Comparison of ENCODE assay signal across 14 cellular contexts in the genomic region with DNA sequence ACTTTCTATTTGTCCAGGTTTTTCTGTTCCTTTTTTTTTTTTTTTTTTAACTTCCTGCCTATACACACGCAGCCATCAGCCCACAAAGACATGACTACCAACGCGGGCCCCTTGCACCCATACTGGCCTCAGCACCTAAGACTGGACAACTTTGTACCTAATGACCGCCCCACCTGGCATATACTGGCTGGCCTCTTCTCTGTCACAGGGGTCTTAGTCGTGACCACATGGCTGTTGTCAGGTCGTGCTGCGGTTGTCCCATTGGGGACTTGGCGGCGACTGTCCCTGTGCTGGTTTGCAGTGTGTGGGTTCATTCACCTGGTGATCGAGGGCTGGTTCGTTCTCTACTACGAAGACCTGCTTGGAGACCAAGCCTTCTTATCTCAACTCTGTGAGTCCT. TPM values are rescaled to one million over a fixed set of nuclear protein-coding genes. Genes with fewer than 3 reads are reported as not detected.
DNase-seq lines count a peak whose midpoint lies in the region; ATAC-seq and TF ChIP-seq lines count a peak whose summit lies in the region.
"Had no signal": no experiment of that assay in that cellular context is flagged by ENCODE, and none has a peak within 500 bp of the region (broad histone marks: within the 10 kb centered on the region; RNA-seq: fewer than 3 reads in every experiment).

No MANE protein-coding gene starts in this region.

- TF ChIP-seq POLR2A in GM18505 (IDR thresholded peaks at IDR 0.05; ENCODE audit: borderline replicate concordance, extremely low read depth, insufficient read depth, insufficient read length) = no peak

- H3K4me1 Mint-ChIP-seq in activated CD4-positive, alpha-beta T cell treated with anti-CD3 and anti-CD28 coated beads, Interleukin-2, amount 10 ng/mL, durations not matched to agents 24 days and 14 days = peaks cover 28% of the 10 kb centered on the region
- H3K4me1 Mint-ChIP-seq in activated naive CD8-positive, alpha-beta T cell treated with anti-CD3 and anti-CD28 coated beads, Interleukin-2, amount 10 ng/mL, durations not matched to agents 7 days and 5 days = peaks cover 30% of the 10 kb centered on the region
- peaks cover 15% of the 10 kb centered on the region for H3K4me1 Mint-ChIP-seq in nephron progenitor cell

- TF ChIP-seq CTCF in nephron progenitor cell (IDR thresholded peaks at IDR 0.05) = no peak

- H3K9me3 Mint-ChIP-seq in activated CD4-positive, alpha-beta T cell treated with anti-CD3 and anti-CD28 coated beads, Interleukin-2, amount 10 ng/mL, durations not matched to agents 24 days and 14 days = no peaks in the 10 kb centered on the region
- no peaks in the 10 kb centered on the region for H3K9me3 Mint-ChIP-seq in activated naive CD8-positive, alpha-beta T cell treated with anti-CD3 and anti-CD28 coated beads, Interleukin-2, amount 10 ng/mL, durations not matched to agents 7 days and 5 days
- peaks cover 44% of the 10 kb centered on the region for H3K9me3 Mint-ChIP-seq in nephron progenitor cell

- in situ Hi-C loops in KBM-7 (cut with MboI; ENCODE audit: low pct_unique_long_range_greater_than_20kb, low sequenced_read_pairs) = no loop called here

- H3K4me3 Mint-ChIP-seq in activated CD4-positive, alpha-beta T cell treated with anti-CD3 and anti-CD28 coated beads, Interleukin-2, amount 10 ng/mL, durations not matched to agents 24 days and 14 days = peak overlapping the region; percentile 90
- peak overlapping the region; percentile 92 for H3K4me3 Mint-ChIP-seq in activated naive CD8-positive, alpha-beta T cell treated with anti-CD3 and anti-CD28 coated beads, Interleukin-2, amount 10 ng/mL, durations not matched to agents 7 days and 5 days
- H3K4me3 Mint-ChIP-seq in nephron progenitor cell = peak overlapping the region; percentile 76

- DNase-seq in activated CD4-positive, alpha-beta T cell treated with anti-CD3 and anti-CD28 coated beads, Interleukin-2, amount 10 ng/mL, durations not matched to agents 24 days and 14 days = no peak
- DNase-seq in activated CD4-positive, alpha-beta T cell treated with anti-CD3 and anti-CD28 coated beads, Interleukin-2, amount 50 U/mL, for 4 hours = no peak
- DNase-seq in KBM-7 (peak; percentile 38), nephron progenitor cell (no peak), cerebellar cortex (ENCODE audit: low spot score) (no peak)
- DNase-seq in activated naive CD8-positive, alpha-beta T cell treated with anti-CD3 and anti-CD28 coated beads, Interleukin-2, amount 10 ng/mL, durations not matched to agents 7 days and 5 days = no peak
- DNase-seq: ACHN, dorsolateral prefrontal cortex, NCI-H1048, NCI-H226, PC-9, uterus had no signal

- peaks cover 32% of the 10 kb centered on the region for H3K36me3 Mint-ChIP-seq in activated CD4-positive, alpha-beta T cell treated with anti-CD3 and anti-CD28 coated beads, Interleukin-2, amount 10 ng/mL, durations not matched to agents 24 days and 14 days (ENCODE audit: low read depth)
- peaks cover 23% of the 10 kb centered on the region for H3K36me3 Mint-ChIP-seq in activated naive CD8-positive, alpha-beta T cell treated with anti-CD3 and anti-CD28 coated beads, Interleukin-2, amount 10 ng/mL, durations not matched to agents 7 days and 5 days
- peaks cover 22% of the 10 kb centered on the region for H3K36me3 Mint-ChIP-seq in nephron progenitor cell (ENCODE audit: low read depth)

- POLR2A ChIA-PET in activated naive CD8-positive, alpha-beta T cell treated with anti-CD3 and anti-CD28 coated beads, Interleukin-2, amount 10 ng/mL, durations not matched to agents 7 days and 5 days (lab: Charles Lee) = no interaction called here

- H3K27me3 Mint-ChIP-seq in activated CD4-positive, alpha-beta T cell treated with anti-CD3 and anti-CD28 coated beads, Interleukin-2, amount 10 ng/mL, durations not matched to agents 24 days and 14 days = no peaks in the 10 kb centered on the region
- H3K27me3 Mint-ChIP-seq in activated naive CD8-positive, alpha-beta T cell treated with anti-CD3 and anti-CD28 coated beads, Interleukin-2, amount 10 ng/mL, durations not matched to agents 7 days and 5 days = no peaks in the 10 kb centered on the region
- no peaks in the 10 kb centered on the region for H3K27me3 Mint-ChIP-seq in nephron progenitor cell (ENCODE audit: low read depth, poor library complexity)

- intact Hi-C loops in activated CD4-positive, alpha-beta T cell treated with anti-CD3 and anti-CD28 coated beads, Interleukin-2, amount 10 ng/mL, durations not matched to agents 24 days and 14 days (cut with micrococcal nuclease) = no loop called here

- H3K27ac Mint-ChIP-seq in activated CD4-positive, alpha-beta T cell treated with anti-CD3 and anti-CD28 coated beads, Interleukin-2, amount 10 ng/mL, durations not matched to agents 24 days and 14 days = peak overlapping the region; percentile 76
- H3K27ac Mint-ChIP-seq in activated naive CD8-positive, alpha-beta T cell treated with anti-CD3 and anti-CD28 coated beads, Interleukin-2, amount 10 ng/mL, durations not matched to agents 7 days and 5 days = peak overlapping the region; percentile 76
- no peak overlapping the region for H3K27ac Mint-ChIP-seq in nephron progenitor cell

- no peak for ATAC-seq in activated naive CD8-positive, alpha-beta T cell treated with anti-CD3 and anti-CD28 coated beads, Interleukin-2, amount 10 ng/mL, durations not matched to agents 7 days and 5 days (ENCODE audit: low read depth)
- ATAC-seq in GM18505 (IDR thresholded peaks at IDR 0.05; ENCODE audit: unreplicated experiment) (no peak), HG02852 (IDR thresholded peaks at IDR 0.05; ENCODE audit: unreplicated experiment) (no peak)

RNA-seq across cellular contexts. Expression of a gene that starts 2.1 kb away (rescaled TPM):
- 159 and 163 TPM in 2 replicates for total RNA-seq in activated CD4-positive, alpha-beta T cell treated with anti-CD3 and anti-CD28 coated beads, Interleukin-2, amount 10 ng/mL, durations not matched to agents 24 days and 14 days
- 100 to 1,000 TPM; 200 to 214 TPM for total RNA-seq in activated naive CD8-positive, alpha-beta T cell treated with anti-CD3 and anti-CD28 coated beads, Interleukin-2, amount 10 ng/mL, durations not matched to agents 7 days and 5 days

RNA-seq across cellular contexts. Expression of a gene that starts 14.9 kb away (rescaled TPM):
- 11.5 and 12.9 TPM in 2 replicates for total RNA-seq in activated CD4-positive, alpha-beta T cell treated with anti-CD3 and anti-CD28 coated beads, Interleukin-2, amount 10 ng/mL, durations not matched to agents 24 days and 14 days
- 10 to 100 TPM; 23.9 to 24.1 TPM for total RNA-seq in activated naive CD8-positive, alpha-beta T cell treated with anti-CD3 and anti-CD28 coated beads, Interleukin-2, amount 10 ng/mL, durations not matched to agents 7 days and 5 days

RNA-seq across cellular contexts. Expression of a gene that starts 15.8 kb away (rescaled TPM):
- 14.0 and 15.9 TPM in 2 replicates for total RNA-seq in activated CD4-positive, alpha-beta T cell treated with anti-CD3 and anti-CD28 coated beads, Interleukin-2, amount 10 ng/mL, durations not matched to agents 24 days and 14 days
- total RNA-seq in activated naive CD8-positive, alpha-beta T cell treated with anti-CD3 and anti-CD28 coated beads, Interleukin-2, amount 10 ng/mL, durations not matched to agents 7 days and 5 days = 10 to 100 TPM; 22.5 to 22.6 TPM

RNA-seq across cellular contexts. Expression of a gene that starts 47.7 kb away (rescaled TPM):
- total RNA-seq in activated CD4-positive, alpha-beta T cell treated with anti-CD3 and anti-CD28 coated beads, Interleukin-2, amount 10 ng/mL, durations not matched to agents 24 days and 14 days = 95.6 and 101 TPM in 2 replicates
- total RNA-seq in activated naive CD8-positive, alpha-beta T cell treated with anti-CD3 and anti-CD28 coated beads, Interleukin-2, amount 10 ng/mL, durations not matched to agents 7 days and 5 days = 10 to 100 TPM; 56.2 to 59.2 TPM

RNA-seq across cellular contexts. Expression of a gene that starts 50.6 kb away (rescaled TPM):
- 317 and 318 TPM in 2 replicates for total RNA-seq in activated CD4-positive, alpha-beta T cell treated with anti-CD3 and anti-CD28 coated beads, Interleukin-2, amount 10 ng/mL, durations not matched to agents 24 days and 14 days
- total RNA-seq in activated naive CD8-positive, alpha-beta T cell treated with anti-CD3 and anti-CD28 coated beads, Interleukin-2, amount 10 ng/mL, durations not matched to agents 7 days and 5 days = 100 to 1,000 TPM; 159 to 164 TPM
